In the genomic region with DNA sequence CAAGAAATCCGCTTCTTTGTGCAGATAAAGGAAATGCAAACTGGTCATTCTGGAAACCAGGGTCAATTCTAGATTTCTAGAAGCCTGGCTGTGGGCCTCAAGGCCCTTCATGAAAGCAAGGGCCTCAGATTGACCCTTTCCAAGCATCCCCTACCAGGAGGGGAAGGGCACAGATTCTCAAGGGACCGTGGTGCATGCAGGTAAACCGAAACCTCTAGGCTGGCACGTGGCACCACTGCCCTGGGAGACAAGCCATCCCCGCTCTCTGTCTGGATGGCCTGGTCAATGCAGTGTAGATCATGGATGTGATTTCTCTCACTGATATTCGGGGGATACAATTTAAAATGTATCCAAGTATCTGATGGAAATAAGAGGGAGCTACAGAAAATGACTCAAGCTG, we compare ENCODE assay signal across 24 cellular contexts.
A peak's percentile ranks its signal among the peaks of the same experiment; 100 is the strongest.
DNase-seq lines count a peak whose midpoint lies in the region; ATAC-seq, FAIRE-seq and TF ChIP-seq lines count a peak whose summit lies in the region.
"Had no signal": no experiment of that assay in that cellular context is flagged by ENCODE, and none has a peak within 500 bp of the region (broad histone marks: within the 10 kb centered on the region; RNA-seq: fewer than 3 reads in every experiment).

No MANE protein-coding gene starts in this region.

- no peak for TF ChIP-seq RAD21 in H1 (IDR thresholded peaks at IDR 0.05 in 1 of 2, conservative IDR thresholded peaks at IDR 0.05 in 1 of 2; ENCODE audit: low read depth in 2 of 2, low read length in 2 of 2)

- H3K4ac ChIP-seq in H1 (replicated peaks; ENCODE audit: insufficient read length, low read depth, low read length) (no peak overlapping the region), neuronal stem cell (ENCODE audit: low read length) (no peak overlapping the region)

- no peak for ATAC-seq in naive thymus-derived CD8-positive, alpha-beta T cell
- ATAC-seq: CD8-positive, alpha-beta T cell had no signal

- no peaks in the 10 kb centered on the region for H3K36me3 Mint-ChIP-seq in MCF 10A (ENCODE audit: insufficient read depth, unreplicated experiment)
- H3K36me3 Mint-ChIP-seq in naive thymus-derived CD8-positive, alpha-beta T cell = no peaks in the 10 kb centered on the region
- H3K36me3 Mint-ChIP-seq: CD8-positive, alpha-beta T cell had no signal

- H3K23ac ChIP-seq in H1 (ENCODE audit: insufficient read length) = no peak overlapping the region
- H3K23ac ChIP-seq in neuronal stem cell (ENCODE audit: low read depth, low read length, poor library complexity) = no peak overlapping the region

- H3K27me3 Mint-ChIP-seq in MCF 10A (ENCODE audit: insufficient read depth, unreplicated experiment) = no peaks in the 10 kb centered on the region
- H3K27me3 Mint-ChIP-seq in naive thymus-derived CD8-positive, alpha-beta T cell = no peaks in the 10 kb centered on the region
- H3K27me3 Mint-ChIP-seq: IgD-negative memory B cell had no signal

- H3K27me3 ChIP-seq in breast epithelium (no peaks in the 10 kb centered on the region), H1 (replicated peaks in 1 of 4; ENCODE audit: control insufficient read depth in 3 of 4, extremely low read depth in 1 of 4, insufficient read depth in 3 of 4, low read length in 3 of 4) (no peaks in the 10 kb centered on the region; a peak in 1 of 7 replicates), neuronal stem cell (ENCODE audit: control insufficient read depth in 3 of 3, insufficient read depth in 3 of 3, low read depth in 1 of 3, low read length in 3 of 3) (no peaks in the 10 kb centered on the region)
- H3K27me3 ChIP-seq: BE2C, MG63 had no signal

- H3K79me1 ChIP-seq in H1 (ENCODE audit: low read depth, low read length) (no peaks in the 10 kb centered on the region), neuronal stem cell (ENCODE audit: low read depth, low read length) (no peaks in the 10 kb centered on the region)

- POLR2A ChIA-PET in MCF 10A (lab: Yijun Ruan, JAX) (interaction anchor here (0.6 to 4.6 kb wide), 9 partner anchors 9 to 550 kb away, joined by 3 to 49 read pairs (median 4); no protein-coding TSS in a partner anchor), H1 (lab: Charles Lee; ENCODE audit: partially characterized antibody) (interaction anchor here (0.8 kb wide), 1 partner anchor 32 kb away, joined by 3 read pairs; no protein-coding TSS in a partner anchor)
- POLR2A ChIA-PET in naive thymus-derived CD8-positive, alpha-beta T cell (lab: Charles Lee) = no interaction called here

- H2BK20ac ChIP-seq in H1 (ENCODE audit: low read length) = peak overlapping the region; percentile 1; the same call in 1 of the 2 replicates

- H2BK5ac ChIP-seq in H1 (ENCODE audit: low read depth, low read length) (no peak overlapping the region), neuronal stem cell (ENCODE audit: low read length) (no peak overlapping the region)

- no peak for TF ChIP-seq EP300 in H1 (IDR thresholded peaks at IDR 0.05; ENCODE audit: borderline replicate concordance in 1 of 2, low read depth in 2 of 2, low read length in 2 of 2)

- CTCF ChIA-PET in MCF 10A (lab: Yijun Ruan, JAX) = interaction anchor here (0.6 to 1.1 kb wide), 4 partner anchors 19 to 560 kb away, joined by 3 to 4 read pairs (median 3); no protein-coding TSS in a partner anchor
- CTCF ChIA-PET in H1 (lab: Charles Lee; ENCODE audit: partially characterized antibody) = interaction anchor here (0.5 kb wide), 1 partner anchor 46 kb away, joined by 3 read pairs; no protein-coding TSS in a partner anchor

- no peaks in the 10 kb centered on the region for H3K23me2 ChIP-seq in H1 (ENCODE audit: low read depth, low read length)

- H3K18ac ChIP-seq in H1 (ENCODE audit: extremely low read depth, low read length) (no peak overlapping the region), neuronal stem cell (ENCODE audit: low read length) (peak overlapping the region; percentile 49)

- H2BK12ac ChIP-seq in H1 (ENCODE audit: low read depth, low read length) (no peak overlapping the region), neuronal stem cell (ENCODE audit: low read length) (no peak overlapping the region)

- H2AFZ ChIP-seq in H1 (ENCODE audit: low read length) (no peak overlapping the region), neuronal stem cell (ENCODE audit: low read length) (no peak overlapping the region)

- H2BK120ac ChIP-seq in H1 (replicated peaks; ENCODE audit: low read depth, low read length) = no peak overlapping the region
- no peak overlapping the region for H2BK120ac ChIP-seq in neuronal stem cell (ENCODE audit: low read depth, low read length)

- H3K4me3 Mint-ChIP-seq in MCF 10A (ENCODE audit: unreplicated experiment) = no peak overlapping the region
- H3K4me3 Mint-ChIP-seq in naive thymus-derived CD8-positive, alpha-beta T cell = no peak overlapping the region
- H3K4me3 Mint-ChIP-seq: CD8-positive, alpha-beta T cell; IgD-negative memory B cell had no signal

- H3K27ac Mint-ChIP-seq in MCF 10A (ENCODE audit: low read depth, unreplicated experiment) = peak overlapping the region; percentile 73
- H3K27ac Mint-ChIP-seq in naive thymus-derived CD8-positive, alpha-beta T cell = peak overlapping the region in 1 of 10 donors; percentile 81
- H3K27ac Mint-ChIP-seq: CD8-positive, alpha-beta T cell; IgD-negative memory B cell had no signal

- DNase-seq in MCF 10A (ENCODE audit: unreplicated experiment) (no peak), breast epithelium (ENCODE audit: low spot score in 2 of 2) (no peak), H1 (ENCODE audit: low read depth in 1 of 2, low spot score in 2 of 2) (no peak), neuronal stem cell (ENCODE audit: low spot score) (no peak), hepatic stellate cell (ENCODE audit: low spot score) (no peak), T-helper 1 cell (no peak), HPDE6-E6E7 (ENCODE audit: extremely low spot score) (no peak)
- no peak for DNase-seq in naive thymus-derived CD8-positive, alpha-beta T cell
- DNase-seq: BE2C; CD8-positive, alpha-beta T cell; H9; Karpas-422; MG63; NCI-H1092; NCI-H146; NCI-H2081; NCI-H2171 treated with DMSO at 0.1 percent for 48 hours; NCI-H748 treated with DMSO at 0.1 percent for 48 hours; NK-92 treated with Interleukin-12 subunit alpha and Interleukin-12 subunit beta, amount 100 ng/mL, for 24 hours; SHP77; SK-N-SH had no signal

- peak overlapping the region in 1 of 2 donors; percentile 85 for H3K27ac ChIP-seq in breast epithelium
- H3K27ac ChIP-seq in H1 (ENCODE audit: low read depth, low read length) = no peak overlapping the region
- H3K27ac ChIP-seq in neuronal stem cell (replicated peaks; ENCODE audit: low read length) = no peak overlapping the region
- H3K27ac ChIP-seq: 22Rv1 had no signal

- H3K79me2 ChIP-seq in H1 (ENCODE audit: control insufficient read depth in 1 of 2, insufficient read depth in 2 of 2, low read length in 2 of 2) = no peaks in the 10 kb centered on the region

- H3K4me2 ChIP-seq in H1 (ENCODE audit: insufficient read depth in 1 of 2, low read depth in 2 of 2, low read length in 2 of 2) (no peak overlapping the region), neuronal stem cell (ENCODE audit: insufficient read depth, low read length, poor library complexity, severe bottlenecking) (no peak overlapping the region)
- H3K4me2 ChIP-seq: SK-N-SH had no signal

- intact Hi-C loops in MCF 10A (cut with micrococcal nuclease) = no loop called here
- intact Hi-C loops in breast epithelium (cut with DNase I; ENCODE audit: low total_unique reads) = no loop called here

- H3K9me3 Mint-ChIP-seq in MCF 10A (ENCODE audit: unreplicated experiment) = peaks cover 4% of the 10 kb centered on the region
- no peaks in the 10 kb centered on the region for H3K9me3 Mint-ChIP-seq in naive thymus-derived CD8-positive, alpha-beta T cell
- H3K9me3 Mint-ChIP-seq: CD8-positive, alpha-beta T cell had no signal

- H2BK15ac ChIP-seq in H1 (ENCODE audit: low read length) (0 out of 2 replicates have a peak overlapping the region, but pooled peaks have one; percentile 77), neuronal stem cell (ENCODE audit: low read length) (no peak overlapping the region)

- FAIRE-seq in H1 (lab: Jason Lieb, UNC) = no peak
- FAIRE-seq: D721Med had no signal

- BruUV-seq in MCF 10A (replicated peaks; lab: Mats Ljungman, UMichigan) = no TSS peak

- peak overlapping the region; percentile 21 for H3K56ac ChIP-seq in H1 (replicated peaks; ENCODE audit: insufficient read length, low read depth, low read length)

- H3K9me3 ChIP-seq in breast epithelium (no peaks in the 10 kb centered on the region), H1 (ENCODE audit: insufficient read depth in 2 of 2, low read depth in 1 of 2, low read length in 1 of 2) (no peaks in the 10 kb centered on the region), neuronal stem cell (replicated peaks in 1 of 2; ENCODE audit: control insufficient read depth in 2 of 2, insufficient read depth in 1 of 2, low read depth in 1 of 2, low read length in 2 of 2) (peaks cover 0 to 2% of the 10 kb centered on the region in 2 donors)
- H3K9me3 ChIP-seq: BE2C, MG63, SK-N-SH had no signal

- peaks cover 0 to 17% of the 10 kb centered on the region in 2 donors for H3K4me1 ChIP-seq in breast epithelium
- peaks cover 11 to 18% (median 14%) of the 10 kb centered on the region in 4 experiments for H3K4me1 ChIP-seq in H1 (replicated peaks in 1 of 4; ENCODE audit: control insufficient read depth in 3 of 4, insufficient read depth in 4 of 4, low read length in 3 of 4)
- peaks cover 6 to 12% of the 10 kb centered on the region in 2 donors for H3K4me1 ChIP-seq in neuronal stem cell (ENCODE audit: control insufficient read depth in 2 of 2, insufficient read depth in 1 of 2, low read depth in 1 of 2, low read length in 2 of 2)

- H4K8ac ChIP-seq in H1 (ENCODE audit: extremely low read depth, insufficient read depth, low read length) (no peak overlapping the region), neuronal stem cell (ENCODE audit: low read depth, low read length) (no peak overlapping the region)

- H3K4me1 Mint-ChIP-seq in MCF 10A (ENCODE audit: insufficient read depth, unreplicated experiment) = peaks cover 38% of the 10 kb centered on the region
- peaks cover 7 to 15% (median 14%) of the 10 kb centered on the region in 4 donors for H3K4me1 Mint-ChIP-seq in naive thymus-derived CD8-positive, alpha-beta T cell

- H3K36me3 ChIP-seq in breast epithelium = no peaks in the 10 kb centered on the region
- no peaks in the 10 kb centered on the region for H3K36me3 ChIP-seq in H1 (ENCODE audit: control insufficient read depth in 2 of 4, insufficient read depth in 4 of 4, low read length in 3 of 4)
- no peaks in the 10 kb centered on the region for H3K36me3 ChIP-seq in neuronal stem cell (replicated peaks in 1 of 2; ENCODE audit: control insufficient read depth in 2 of 2, insufficient read depth in 2 of 2, low read length in 2 of 2)
- H3K36me3 ChIP-seq: BE2C, MG63 had no signal

- H3K14ac ChIP-seq in H1 (ENCODE audit: insufficient read length) = no peak overlapping the region
- no peak overlapping the region for H3K14ac ChIP-seq in neuronal stem cell (ENCODE audit: low read length)

- H4K5ac ChIP-seq in H1 (ENCODE audit: insufficient read length, low read depth, low read length) = no peak overlapping the region

- 72% methylated on average over 6 of the region's 6 CpGs; no CpG with 5 or more reads in 1 of the 2 experiments for WGBS in H1 (ENCODE audit: extremely low coverage in 1 of 2, insufficient coverage in 1 of 2, insufficient read length in 1 of 2, insufficient replicate concordance in 2 of 2, low coverage in 1 of 2, low lambda C conversion rate in 2 of 2, missing lambda C conversion rate in 1 of 2), 2 experiments
- WGBS in neuronal stem cell (ENCODE audit: extremely low coverage in 2 of 2, insufficient read length in 2 of 2, insufficient replicate concordance in 1 of 2), 2 donors = no CpG with 5 or more reads among the region's 6 CpGs

- TF ChIP-seq CTCF in MCF 10A (IDR thresholded peaks at IDR 0.05; ENCODE audit: unreplicated experiment) (no peak), breast epithelium (IDR thresholded peaks at IDR 0.05) (no peak), H1 (IDR thresholded peaks at IDR 0.05; ENCODE audit: control extremely low read depth in 1 of 3, insufficient read depth in 1 of 3, low read depth in 1 of 3, low read length in 3 of 3) (no peak)

- H4K91ac ChIP-seq in H1 (replicated peaks; ENCODE audit: insufficient read length, low read length) (no peak overlapping the region), neuronal stem cell (ENCODE audit: low read depth, low read length, poor library complexity) (no peak overlapping the region)

- H3K9ac ChIP-seq in H1 (replicated peaks in 1 of 4; ENCODE audit: extremely low read depth in 1 of 4, low read depth in 3 of 4, low read length in 3 of 4) (no peak overlapping the region), neuronal stem cell (ENCODE audit: low read depth, low read length, poor library complexity) (no peak overlapping the region)
- H3K9ac ChIP-seq: SK-N-SH had no signal

- H2AK5ac ChIP-seq in H1 (ENCODE audit: low read depth, low read length) (0 out of 2 replicates have a peak overlapping the region, but pooled peaks have one; percentile 88), neuronal stem cell (ENCODE audit: low read depth, low read length) (no peak overlapping the region)

- no peaks in the 10 kb centered on the region for H4K20me1 ChIP-seq in H1 (replicated peaks in 1 of 2; ENCODE audit: control insufficient read depth in 1 of 2, insufficient read depth in 2 of 2, low read length in 2 of 2)

- TF ChIP-seq POLR2A in breast epithelium (IDR thresholded peaks at IDR 0.05) (no peak), H1 (IDR thresholded peaks at IDR 0.05; ENCODE audit: control extremely low read depth in 1 of 2, low read depth in 2 of 2, low read length in 2 of 2) (no peak)

- H3K4me3 ChIP-seq in breast epithelium (no peak overlapping the region), H1 (ENCODE audit: extremely low read depth in 1 of 4, insufficient read depth in 2 of 4, low read depth in 3 of 4, low read length in 4 of 4) (no peak overlapping the region), neuronal stem cell (ENCODE audit: low read length in 2 of 2) (no peak overlapping the region)
- H3K4me3 ChIP-seq: MG63 had no signal
